1 cellular context compared by ENCODE assay signal in genomic region chr9:133237271-133237731, GRCh38.
TF ChIP-seq lines count a peak whose summit lies in the region.

No MANE protein-coding gene starts in this region.

TF ChIP-seq in GM23338, 12 proteins besides CTCF, POLR2A, EP300 and RAD21 (continued from another document):
- no peak for TF ChIP-seq ZNF462 (CRISPR knock-in tag; IDR thresholded peaks at IDR 0.05)
- no peak for TF ChIP-seq REST (IDR thresholded peaks at IDR 0.05; ENCODE audit: unreplicated experiment)
- no peak for TF ChIP-seq POLR2AphosphoS5 (IDR thresholded peaks at IDR 0.05; ENCODE audit: low read depth)
